ENCODE assay signal across 16 cellular contexts in the genomic region with DNA sequence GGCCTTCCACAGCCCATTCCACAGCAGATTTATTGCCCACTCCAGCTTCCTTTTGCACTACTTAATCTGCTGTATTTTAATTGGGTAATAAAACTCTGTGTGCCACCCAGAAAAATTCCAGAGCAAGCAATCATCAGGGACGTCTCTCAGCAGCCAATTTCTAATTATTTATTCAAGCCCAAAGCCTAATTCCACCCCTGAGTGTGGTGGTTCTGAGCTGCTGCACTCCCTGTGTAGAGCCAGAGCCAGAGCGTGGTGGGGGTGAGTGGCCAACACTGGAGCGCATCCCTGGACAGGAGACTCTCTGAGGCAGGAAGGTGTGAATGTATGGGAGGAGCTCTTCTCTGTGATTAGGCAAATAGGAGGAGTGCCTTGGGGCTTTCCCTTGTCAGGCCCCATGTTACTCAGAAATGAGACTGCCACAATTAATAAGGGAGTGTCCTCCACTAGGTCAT.
A peak's percentile ranks its signal among the peaks of the same experiment; 100 is the strongest.
DNase-seq lines count a peak whose midpoint lies in the region; TF ChIP-seq lines count a peak whose summit lies in the region.
"Had no signal": no experiment of that assay in that cellular context is flagged by ENCODE, and none has a peak within 500 bp of the region (broad histone marks: within the 10 kb centered on the region; RNA-seq: fewer than 3 reads in every experiment).

No MANE protein-coding gene starts in this region.

- no peak overlapping the region for H2BK120ac ChIP-seq in mesendoderm (ENCODE audit: low read depth, low read length)

- dilution Hi-C loops in mammary epithelial cell (cut with HindIII; ENCODE audit: low sequenced_read_pairs): no loop called here

- H3K9me3 ChIP-seq in mammary epithelial cell (replicated peaks; ENCODE audit: insufficient read depth, low read length): no peaks in the 10 kb centered on the region
- H3K9me3 ChIP-seq: neutrophil, tibial artery had no signal

- no peak overlapping the region for H2BK5ac ChIP-seq in mesendoderm (ENCODE audit: low read length)

- peak; percentile 57 for DNase-seq in A172 (ENCODE audit: low spot score)
- peak; percentile 81 for DNase-seq in HT-29 (ENCODE audit: low spot score)
- peak; percentile 77 for DNase-seq in mammary epithelial cell
- peak; percentile 22 for DNase-seq in mesendoderm
- no peak for DNase-seq in GDM1 (lab: John Stamatoyannopoulos, UW)
- no peak for DNase-seq in activated CD4-positive, alpha-beta T cell treated with anti-CD3 and anti-CD28 coated beads, Interleukin-2, amount 50 U/mL, for 1 hour
- DNase-seq in occipital lobe (lab: John Stamatoyannopoulos, UW): no peak
- DNase-seq in D341Med (ENCODE audit: low spot score): no peak
- DNase-seq: activated naive CD4-positive, alpha-beta T cell treated with anti-CD3 and anti-CD28 coated beads, Interleukin-2, amount 10 ng/mL, durations not matched to agents 7 days and 5 days; CD4-positive, alpha-beta T cell; dermis blood vessel endothelial cell; erythroblast; head of caudate nucleus; NCI-H2081; tibial artery had no signal

- no peak overlapping the region for H3K56ac ChIP-seq in mesendoderm (ENCODE audit: low read length)

- H3K27me3 ChIP-seq in mammary epithelial cell (ENCODE audit: insufficient read depth, low read length) (no peaks in the 10 kb centered on the region), mesendoderm (ENCODE audit: insufficient read depth, low read length, poor library complexity) (no peaks in the 10 kb centered on the region)
- H3K27me3 ChIP-seq: neutrophil, tibial artery had no signal

- H3K79me2 ChIP-seq in mammary epithelial cell (ENCODE audit: insufficient read depth, low read length) (no peaks in the 10 kb centered on the region), mesendoderm (ENCODE audit: control insufficient read depth, insufficient read depth, low read length) (no peaks in the 10 kb centered on the region)

- H3K4me2 ChIP-seq in mammary epithelial cell (ENCODE audit: insufficient read depth, low read depth, low read length) (no peak overlapping the region), mesendoderm (ENCODE audit: low read length) (no peak overlapping the region)

- intact Hi-C loops in mammary epithelial cell (cut with micrococcal nuclease): no loop called here

- no peak overlapping the region for H3K18ac ChIP-seq in mesendoderm (ENCODE audit: low read length)

- no peak overlapping the region for H2AK5ac ChIP-seq in mesendoderm (ENCODE audit: low read length)

- no peak overlapping the region for H3K9ac ChIP-seq in mammary epithelial cell (ENCODE audit: insufficient read depth, low read length)
- no peak overlapping the region for H3K9ac ChIP-seq in mesendoderm (ENCODE audit: low read length)

- H4K8ac ChIP-seq in mesendoderm (ENCODE audit: low read depth, low read length): no peak overlapping the region

- no peaks in the 10 kb centered on the region for H3K79me1 ChIP-seq in mesendoderm (ENCODE audit: low read length)

- H3K4ac ChIP-seq in mesendoderm (ENCODE audit: low read depth, low read length): no peak overlapping the region

- H3K36me3 ChIP-seq in mammary epithelial cell (ENCODE audit: insufficient read depth, low read length): no peaks in the 10 kb centered on the region
- no peaks in the 10 kb centered on the region for H3K36me3 ChIP-seq in mesendoderm (ENCODE audit: control insufficient read depth, insufficient read depth, low read length)
- H3K36me3 ChIP-seq: neutrophil, tibial artery had no signal

- no peaks in the 10 kb centered on the region for H4K20me1 ChIP-seq in mammary epithelial cell (ENCODE audit: insufficient read depth, low read length)

- WGBS in mammary epithelial cell (ENCODE audit: low coverage, missing lambda C conversion rate): 50% methylated on average over 2 of the region's 3 CpGs
- WGBS in mesendoderm (ENCODE audit: extremely low coverage, insufficient coverage, low lambda C conversion rate): no CpG with 5 or more reads among the region's 3 CpGs

- H3K27ac ChIP-seq in mammary epithelial cell (ENCODE audit: insufficient read depth, low read depth, low read length) (no peak overlapping the region), mesendoderm (ENCODE audit: low read depth, low read length) (no peak overlapping the region)
- H3K27ac ChIP-seq: neutrophil, tibial artery had no signal

- H2AFZ ChIP-seq in mammary epithelial cell (ENCODE audit: low read depth, low read length): peak overlapping the region; percentile 14

- in situ Hi-C loops in mammary epithelial cell (cut with MboI; ENCODE audit: low sequenced_read_pairs in 2 of 2): no loop called here

- TF ChIP-seq CTCF in mammary epithelial cell (conservative IDR thresholded peaks at IDR 0.05 in 1 of 2, IDR thresholded peaks at IDR 0.05 in 1 of 2; ENCODE audit: extremely low read depth in 1 of 2, insufficient read depth in 1 of 2, low read depth in 1 of 2, low read length in 2 of 2): no peak

- no peak overlapping the region for H2BK15ac ChIP-seq in mesendoderm (replicated peaks; ENCODE audit: low read depth)

- no peak overlapping the region for H4K5ac ChIP-seq in mesendoderm (ENCODE audit: low read length)

- H3K4me1 ChIP-seq in mammary epithelial cell (ENCODE audit: insufficient read depth, low read length) (peaks cover 6% of the 10 kb centered on the region), mesendoderm (ENCODE audit: control insufficient read depth, low read depth, low read length) (no peaks in the 10 kb centered on the region)
- H3K4me1 ChIP-seq: tibial artery had no signal

- CTCF ChIA-PET in mammary epithelial cell (lab: Charles Lee; ENCODE audit: low non-redundant PET): interaction anchor here (0.7 kb wide), 1 partner anchor 432 kb away, joined by 3 read pairs; no protein-coding TSS in a partner anchor

- H3K23ac ChIP-seq in mesendoderm (ENCODE audit: low read length): no peak overlapping the region

- BruUV-seq in mammary epithelial cell (replicated peaks; lab: Mats Ljungman, UMichigan): no TSS peak

- H3K4me3 ChIP-seq in mammary epithelial cell (replicated peaks in 1 of 3; ENCODE audit: insufficient read depth in 1 of 3, low read depth in 2 of 3, low read length in 3 of 3): no peak overlapping the region
- no peak overlapping the region for H3K4me3 ChIP-seq in mesendoderm (ENCODE audit: low read length)
- H3K4me3 ChIP-seq: tibial artery had no signal

Comparison
In these comparisons a context has a peak if more than half of its experiments do, and no peak if none do; other contexts are left out.
1. DNase-seq: peak in A172 (single experiment), HT-29 (single experiment), mammary epithelial cell (single experiment) and mesendoderm (single experiment); none in GDM1 (single experiment), activated CD4-positive, alpha-beta T cell treated with anti-CD3 and anti-CD28 coated beads, Interleukin-2, amount 50 U/mL, for 1 hour (single experiment), occipital lobe (single experiment) and D341Med (single experiment).